Comparison of ENCODE assay signal across 29 cellular contexts in the genomic region with DNA sequence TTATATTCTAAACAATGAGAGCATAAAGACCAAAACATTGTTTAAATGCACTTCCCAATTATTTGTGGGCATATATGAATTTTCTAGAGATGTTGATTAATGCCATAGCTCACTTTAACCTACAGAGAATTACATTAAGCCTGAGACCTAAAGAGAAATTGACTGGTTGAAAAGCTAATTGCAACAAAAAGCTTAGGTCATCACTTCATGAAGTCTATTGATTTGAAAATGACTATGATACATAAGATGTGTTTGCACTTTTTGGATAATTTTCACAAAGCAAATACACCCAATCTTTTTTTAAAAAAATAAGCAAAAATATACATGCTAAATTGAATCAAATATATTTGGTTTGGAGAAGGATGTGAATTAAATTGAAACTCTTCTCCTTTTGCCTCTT.
"Had no signal": no experiment of that assay in that cellular context is flagged by ENCODE, and none has a peak within 500 bp of the region (broad histone marks: within the 10 kb centered on the region; RNA-seq: fewer than 3 reads in every experiment).

No MANE protein-coding gene starts in this region.

- H3K27ac ChIP-seq: neutrophil, parathyroid adenoma, psoas muscle, skin epidermis, spleen, stomach, suprapubic skin, testis, tibial artery, upper lobe of left lung, vagina had no signal

- H3K36me3 ChIP-seq: neutrophil, spleen, stomach, suprapubic skin, tibial artery, upper lobe of left lung, vagina had no signal

- ATAC-seq: naive thymus-derived CD8-positive, alpha-beta T cell; natural killer cell treated with Interleukin-12 subunit alpha and Interleukin-12 subunit beta and Interleukin-15 and Interleukin-18, amount 100 ng/mL, for 72 hours; psoas muscle; right cardiac atrium; sciatic nerve; stimulated activated memory B cell treated with anti-CD40 and anti-IgM and Interleukin-4, amounts not matched to agents 10 μg/mL and 1 μg/mL and 100 μg/mL, for 72 hours had no signal

- H3K4me2 ChIP-seq: smooth muscle cell had no signal

- H3K27me3 ChIP-seq: neutrophil, spleen, stomach, suprapubic skin, testis, tibial artery, upper lobe of left lung, vagina had no signal

- FAIRE-seq: urothelium cell line had no signal

- H3K9me3 ChIP-seq: neutrophil, psoas muscle, spleen, stomach, suprapubic skin, testis, tibial artery, upper lobe of left lung, vagina had no signal

- H3K9ac ChIP-seq: parathyroid adenoma had no signal

- DNase-seq: naive B cell; naive thymus-derived CD8-positive, alpha-beta T cell; nephron progenitor cell; nucleus accumbens; posterior cingulate gyrus; psoas muscle; right cardiac atrium; spleen; stimulated activated CD4-positive, alpha-beta T cell treated with anti-CD3 and anti-CD28 coated beads, Interleukin-12 subunit alpha, Interleukin-12 subunit beta, amount 100 ng/mL, for 4 hours; stimulated activated CD4-positive, alpha-beta T cell treated with anti-CD3 and anti-CD28 coated beads, Interleukin-1b, Interleukin-23, amount 100 ng/mL, for 48 hours; stimulated activated CD4-positive, alpha-beta T cell treated with anti-CD3 and anti-CD28 coated beads, Interleukin-4, amount 100 ng/mL, for 1 hour; stimulated activated CD4-positive, alpha-beta T cell treated with anti-CD3 and anti-CD28 coated beads, Interleukin-4, amount 100 ng/mL, for 4 hours; stimulated activated CD8-positive, alpha-beta memory T cell treated with anti-CD3 and anti-CD28 coated beads, Interleukin-4, amount 100 ng/mL, for 48 hours; stimulated activated naive CD4-positive, alpha-beta T cell treated with Interleukin-2 at 50 U/mL for 16 hours; stomach; testis; tibial artery; trophoblast cell; upper lobe of left lung had no signal

- H3K4me1 ChIP-seq: parathyroid adenoma, psoas muscle, spleen, suprapubic skin, testis, tibial artery, upper lobe of left lung, vagina had no signal

- H2AFZ ChIP-seq: parathyroid adenoma had no signal

- H3K79me2 ChIP-seq: parathyroid adenoma had no signal

- H3K4me3 ChIP-seq: psoas muscle, skin epidermis, smooth muscle cell, spleen, stomach, suprapubic skin, testis, tibial artery, upper lobe of left lung, vagina had no signal
